28 cellular contexts compared by ENCODE assay signal in the genomic region with DNA sequence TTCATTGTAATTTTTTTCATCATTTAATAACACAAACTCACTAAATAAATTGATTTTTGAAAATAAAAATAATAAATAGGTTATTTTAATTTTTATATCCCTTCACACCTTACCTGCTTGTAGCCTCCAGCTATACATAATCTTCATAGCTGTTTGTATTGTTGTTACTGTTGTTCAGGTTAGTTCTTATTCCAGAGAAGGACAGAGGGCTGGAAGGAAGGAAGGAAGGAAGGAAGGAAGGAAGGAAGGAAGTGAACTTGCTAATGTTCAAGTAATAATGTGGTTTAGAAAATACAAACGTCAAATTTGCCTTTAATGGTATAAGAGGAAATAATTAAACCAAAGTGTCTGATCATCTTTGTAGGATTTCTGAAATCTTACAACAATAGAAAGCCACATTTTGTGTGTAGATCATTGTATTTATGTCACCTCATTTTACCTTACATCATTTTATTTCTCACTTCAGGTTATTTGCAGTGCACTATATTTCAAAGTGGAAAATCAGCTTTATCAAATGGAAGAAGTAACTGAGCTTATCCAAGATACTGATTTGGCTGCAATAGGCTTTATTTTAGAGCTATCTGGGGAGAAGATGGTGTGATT.
"Had no signal": no experiment of that assay in that cellular context is flagged by ENCODE, and none has a peak within 500 bp of the region (broad histone marks: within the 10 kb centered on the region; RNA-seq: fewer than 3 reads in every experiment).

No MANE protein-coding gene starts in this region.

- H3K4me2 ChIP-seq: neural progenitor cell had no signal

- H3K27ac ChIP-seq: neural progenitor cell, ovary, parathyroid adenoma, psoas muscle, right lobe of liver, sigmoid colon, stomach, thoracic aorta, thyroid gland, tibial nerve, upper lobe of right lung, uterus had no signal

- H3K9me3 Mint-ChIP-seq: neural progenitor cell; stimulated activated effector memory CD8-positive, alpha-beta T cell treated with anti-CD3 and anti-CD28 coated beads, Interleukin-12 subunit alpha, Interleukin-12 subunit beta, amount 100 ng/mL, for 72 hours; stimulated activated naive CD8-positive, alpha-beta T cell treated with anti-CD3 and anti-CD28 coated beads, Interleukin-15, Interleukin-2, amounts not matched to agents 100 ng/mL and 50 ng/mL, for 24 hours had no signal

- H3K4me3 Mint-ChIP-seq: natural killer cell; nephron; neural progenitor cell; stimulated activated effector memory CD8-positive, alpha-beta T cell treated with anti-CD3 and anti-CD28 coated beads, Interleukin-12 subunit alpha, Interleukin-12 subunit beta, amount 100 ng/mL, for 72 hours; stimulated activated naive B cell treated with anti-CD40 and anti-IgM and Interleukin-4, amounts not matched to agents 10 μg/mL and 1 μg/mL and 100 μg/mL, for 72 hours; stimulated activated naive CD8-positive, alpha-beta T cell treated with anti-CD3 and anti-CD28 coated beads, Interleukin-15, Interleukin-2, amounts not matched to agents 100 ng/mL and 50 ng/mL, for 24 hours had no signal

- H3K27me3 Mint-ChIP-seq: progenitor cell of endocrine pancreas; stimulated activated naive B cell treated with anti-CD40 and anti-IgM and Interleukin-4, amounts not matched to agents 10 μg/mL and 1 μg/mL and 100 μg/mL, for 72 hours had no signal

- H3K36me3 ChIP-seq: neural progenitor cell, ovary, right lobe of liver, sigmoid colon, stomach, thoracic aorta, thyroid gland, tibial nerve, upper lobe of right lung, uterus had no signal

- DNase-seq: natural killer cell; occipital lobe; ovary; posterior cingulate gyrus; psoas muscle; right cardiac atrium; right lobe of liver; sigmoid colon; small intestine; stimulated activated CD4-positive, alpha-beta T cell treated with anti-CD3 and anti-CD28 coated beads, Interleukin-15, amount 100 ng/mL, for 24 hours; stimulated activated CD4-positive, alpha-beta T cell treated with anti-CD3 and anti-CD28 coated beads, Interleukin-2, amount 100 ng/mL, for 24 hours; stimulated activated CD4-positive, alpha-beta T cell treated with anti-CD3 and anti-CD28 coated beads, Interleukin-2, amount 100 ng/mL, for 48 hours; stimulated activated CD4-positive, alpha-beta T cell treated with anti-CD3 and anti-CD28 coated beads, Interleukin-4, amount 100 ng/mL, for 24 hours; stimulated activated naive B cell treated with anti-CD40 and anti-IgM and Interleukin-4, amounts not matched to agents 10 μg/mL and 1 μg/mL and 100 μg/mL, for 72 hours; stimulated activated naive CD4-positive, alpha-beta T cell treated with Interleukin-2 at 50 U/mL for 16 hours; stomach; thyroid gland; trophoblast cell; upper lobe of right lung; uterus had no signal

- H3K9ac ChIP-seq: neural progenitor cell, parathyroid adenoma had no signal

- H3K27me3 ChIP-seq: neural progenitor cell, ovary, right lobe of liver, sigmoid colon, stomach, thyroid gland, tibial nerve, upper lobe of right lung, uterus had no signal

- H3K4me3 ChIP-seq: neural progenitor cell, ovary, psoas muscle, right lobe of liver, sigmoid colon, stomach, thoracic aorta, thyroid gland, tibial nerve, upper lobe of right lung, uterus had no signal

- H3K79me2 ChIP-seq: parathyroid adenoma had no signal

- H2AFZ ChIP-seq: neural progenitor cell, parathyroid adenoma had no signal

- H3K27ac Mint-ChIP-seq: natural killer cell; nephron; neural progenitor cell; progenitor cell of endocrine pancreas; stimulated activated effector memory CD8-positive, alpha-beta T cell treated with anti-CD3 and anti-CD28 coated beads, Interleukin-12 subunit alpha, Interleukin-12 subunit beta, amount 100 ng/mL, for 72 hours; stimulated activated naive B cell treated with anti-CD40 and anti-IgM and Interleukin-4, amounts not matched to agents 10 μg/mL and 1 μg/mL and 100 μg/mL, for 72 hours; stimulated activated naive CD8-positive, alpha-beta T cell treated with anti-CD3 and anti-CD28 coated beads, Interleukin-15, Interleukin-2, amounts not matched to agents 100 ng/mL and 50 ng/mL, for 24 hours had no signal

- H3K9me3 ChIP-seq: psoas muscle, thoracic aorta, thyroid gland, tibial nerve, upper lobe of right lung, uterus had no signal

- H3K4me1 Mint-ChIP-seq: natural killer cell; nephron; neural progenitor cell; stimulated activated effector memory CD8-positive, alpha-beta T cell treated with anti-CD3 and anti-CD28 coated beads, Interleukin-12 subunit alpha, Interleukin-12 subunit beta, amount 100 ng/mL, for 72 hours had no signal

- FAIRE-seq: small intestine had no signal

- H3K4me1 ChIP-seq: neural progenitor cell, parathyroid adenoma, psoas muscle, right lobe of liver, sigmoid colon, stomach, thyroid gland, tibial nerve, upper lobe of right lung, uterus had no signal

- ATAC-seq: natural killer cell; psoas muscle; right cardiac atrium; right lobe of liver; stimulated activated effector memory CD8-positive, alpha-beta T cell treated with anti-CD3 and anti-CD28 coated beads, Interleukin-12 subunit alpha, Interleukin-12 subunit beta, amount 100 ng/mL, for 72 hours; stimulated activated naive B cell treated with anti-CD40 and anti-IgM and Interleukin-4, amounts not matched to agents 10 μg/mL and 1 μg/mL and 100 μg/mL, for 72 hours; upper lobe of right lung had no signal

- H3K36me3 Mint-ChIP-seq: natural killer cell; neural progenitor cell; stimulated activated effector memory CD8-positive, alpha-beta T cell treated with anti-CD3 and anti-CD28 coated beads, Interleukin-12 subunit alpha, Interleukin-12 subunit beta, amount 100 ng/mL, for 72 hours; stimulated activated naive B cell treated with anti-CD40 and anti-IgM and Interleukin-4, amounts not matched to agents 10 μg/mL and 1 μg/mL and 100 μg/mL, for 72 hours had no signal
